14 cellular contexts compared by ENCODE assay signal in the genomic region with DNA sequence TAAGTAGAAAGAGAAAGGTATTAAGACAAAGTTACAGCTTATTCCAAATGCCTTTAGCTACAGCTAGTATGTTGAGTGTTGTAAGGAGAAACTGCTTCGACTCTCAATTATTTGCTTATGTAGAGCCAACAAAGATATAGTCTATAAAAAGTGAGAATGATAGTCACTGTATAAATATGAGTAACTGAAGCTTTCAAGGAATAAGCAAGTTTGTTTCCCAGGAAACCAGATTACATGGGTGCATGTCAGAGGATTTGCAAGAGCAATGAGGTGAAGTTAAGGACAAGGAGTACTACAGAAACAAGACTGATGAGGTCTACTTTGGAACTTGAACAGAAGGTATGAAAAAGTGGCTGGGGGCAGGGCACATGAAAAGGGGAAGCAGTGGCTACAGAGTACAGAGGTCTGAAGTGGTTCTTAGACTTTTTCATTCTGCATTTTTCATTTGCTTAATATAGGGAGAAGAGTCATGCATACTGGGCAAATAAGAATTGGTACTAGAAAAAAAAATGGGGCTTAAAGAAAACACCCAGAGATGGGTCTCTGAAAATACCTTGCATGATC.
A peak's percentile ranks its signal among the peaks of the same experiment; 100 is the strongest.
DNase-seq lines count a peak whose midpoint lies in the region; ATAC-seq and TF ChIP-seq lines count a peak whose summit lies in the region.
"Had no signal": no experiment of that assay in that cellular context is flagged by ENCODE, and none has a peak within 500 bp of the region (broad histone marks: within the 10 kb centered on the region; RNA-seq: fewer than 3 reads in every experiment).

No MANE protein-coding gene starts in this region.

- ATAC-seq in GM19455 (IDR thresholded peaks at IDR 0.05; ENCODE audit: unreplicated experiment) (peak; percentile 64), HG02938 (IDR thresholded peaks at IDR 0.05; ENCODE audit: unreplicated experiment) (peak; percentile 85), T-cell (replicated peaks in 1 of 4) (no peak), psoas muscle (no peak), HG03097 (IDR thresholded peaks at IDR 0.05; ENCODE audit: low FRiP score, unreplicated experiment) (no peak)

- no peak overlapping the region for H3K27ac Mint-ChIP-seq in T-cell
- H3K27ac Mint-ChIP-seq: activated naive CD4-positive, alpha-beta T cell treated with anti-CD3 and anti-CD28 coated beads, Interleukin-2, amount 10 ng/mL, durations not matched to agents 7 days and 5 days had no signal

- 64 to 79% (median 68%) methylated on average over 1 of the region's 1 CpG for WGBS in psoas muscle, 3 donors

- H3K79me2 ChIP-seq in OCI-LY1 (ENCODE audit: insufficient read depth, low read length), result no peaks in the 10 kb centered on the region

- DNase-seq in retinal pigment epithelial cell (ENCODE audit: low read depth), result peak; percentile 78
- DNase-seq in SK-N-DZ (ENCODE audit: low spot score), result no peak
- no peak for DNase-seq in T-cell
- DNase-seq in psoas muscle, result no peak
- DNase-seq: activated CD4-positive, alpha-beta T cell treated with anti-CD3 and anti-CD28 coated beads for 4 hours; activated naive CD4-positive, alpha-beta T cell treated with anti-CD3 and anti-CD28 coated beads, Interleukin-2, amount 10 ng/mL, durations not matched to agents 7 days and 5 days; DMS153; NCI-H2029 treated with DMSO at 0.1 percent for 48 hours; small intestine; stimulated activated CD8-positive, alpha-beta memory T cell treated with anti-CD3 and anti-CD28 coated beads, Interleukin-4, amount 100 ng/mL, for 48 hours had no signal

- no peak overlapping the region for H3K4me3 Mint-ChIP-seq in T-cell
- H3K4me3 Mint-ChIP-seq: activated naive CD4-positive, alpha-beta T cell treated with anti-CD3 and anti-CD28 coated beads, Interleukin-2, amount 10 ng/mL, durations not matched to agents 7 days and 5 days had no signal

- H3K9me3 Mint-ChIP-seq in T-cell, result no peaks in the 10 kb centered on the region
- H3K9me3 Mint-ChIP-seq: activated naive CD4-positive, alpha-beta T cell treated with anti-CD3 and anti-CD28 coated beads, Interleukin-2, amount 10 ng/mL, durations not matched to agents 7 days and 5 days had no signal

- CTCF ChIA-PET in T-cell (lab: Charles Lee), result no interaction called here

- H3K4me1 ChIP-seq in OCI-LY1 (ENCODE audit: insufficient read depth, low read length, severe bottlenecking) (peaks cover 32% of the 10 kb centered on the region), psoas muscle (no peaks in the 10 kb centered on the region)

- H3K36me3 Mint-ChIP-seq in T-cell, result no peaks in the 10 kb centered on the region
- H3K36me3 Mint-ChIP-seq: activated naive CD4-positive, alpha-beta T cell treated with anti-CD3 and anti-CD28 coated beads, Interleukin-2, amount 10 ng/mL, durations not matched to agents 7 days and 5 days had no signal

- H3F3A ChIP-seq in OCI-LY1 (ENCODE audit: insufficient read depth, low read length), result no peaks in the 10 kb centered on the region

- H3K9me2 ChIP-seq in OCI-LY1 (ENCODE audit: low read depth, low read length), result no peaks in the 10 kb centered on the region

- TF ChIP-seq CTCF in OCI-LY1 (IDR thresholded peaks at IDR 0.05; ENCODE audit: low read length), result no peak
- no peak for TF ChIP-seq CTCF in retinal pigment epithelial cell (conservative IDR thresholded peaks at IDR 0.05; ENCODE audit: low read depth, low read length)
- TF ChIP-seq CTCF in psoas muscle (IDR thresholded peaks at IDR 0.05), result no peak

- POLR2A ChIA-PET in T-cell (lab: Charles Lee), result no interaction called here

- no peaks in the 10 kb centered on the region for H3K36me3 ChIP-seq in OCI-LY1 (ENCODE audit: insufficient read depth, low read length)
- no peaks in the 10 kb centered on the region for H3K36me3 ChIP-seq in psoas muscle (ENCODE audit: insufficient read depth in 1 of 2, low read depth in 1 of 2)

- H3K9ac ChIP-seq in OCI-LY1 (ENCODE audit: low read length), result peak overlapping the region; percentile 36; the same call in 1 of the 2 replicates

- no peaks in the 10 kb centered on the region for H3K27me3 Mint-ChIP-seq in T-cell
- H3K27me3 Mint-ChIP-seq: activated naive CD4-positive, alpha-beta T cell treated with anti-CD3 and anti-CD28 coated beads, Interleukin-2, amount 10 ng/mL, durations not matched to agents 7 days and 5 days had no signal

- no peaks in the 10 kb centered on the region for H4K20me1 ChIP-seq in OCI-LY1 (ENCODE audit: insufficient read depth, low read length)

- H2AFZ ChIP-seq in OCI-LY1 (ENCODE audit: low read length), result peak overlapping the region; percentile 35

- H3K27me3 ChIP-seq in OCI-LY1 (ENCODE audit: insufficient read depth, low read length) (no peaks in the 10 kb centered on the region), psoas muscle (ENCODE audit: insufficient read depth in 3 of 3, low read length in 2 of 3) (no peaks in the 10 kb centered on the region)

- H3K27ac ChIP-seq in OCI-LY1 (ENCODE audit: low read depth, low read length, poor library complexity, severe bottlenecking) (peak overlapping the region; percentile 89), psoas muscle (no peak overlapping the region)

- intact Hi-C loops in psoas muscle (cut with DNase I), result no loop called here

- peaks cover 2% of the 10 kb centered on the region; the same call in 1 of the 2 replicates for H3K9me3 ChIP-seq in OCI-LY1 (ENCODE audit: low read length)
- H3K9me3 ChIP-seq in psoas muscle, result no peaks in the 10 kb centered on the region

- peak overlapping the region; percentile 59 for H3K4me2 ChIP-seq in OCI-LY1 (ENCODE audit: low read length)

- H3K4me1 Mint-ChIP-seq in T-cell, result peaks cover 0 to 2% (median 0%) of the 10 kb centered on the region in 3 donors
- H3K4me1 Mint-ChIP-seq: activated naive CD4-positive, alpha-beta T cell treated with anti-CD3 and anti-CD28 coated beads, Interleukin-2, amount 10 ng/mL, durations not matched to agents 7 days and 5 days had no signal

- H3K4me3 ChIP-seq in OCI-LY1 (ENCODE audit: low read depth, low read length, poor library complexity, severe bottlenecking) (peak overlapping the region; percentile 32), retinal pigment epithelial cell (ENCODE audit: low read length) (no peak overlapping the region), psoas muscle (no peak overlapping the region)

Comparison
In these comparisons a context has a peak if more than half of its experiments do, and no peak if none do; other contexts are left out.
1. ATAC-seq: peak in GM19455 (single experiment) and HG02938 (single experiment); none in T-cell (0 of 4), psoas muscle (0 of 4) and HG03097 (single experiment).